ENCODE assay signal across 1 cellular context in genomic region chr6:26285143-26286134, GRCh38.
TF ChIP-seq lines count a peak whose summit lies in the region.

No MANE protein-coding gene starts in this region.

TF ChIP-seq in HepG2, 621 proteins besides CTCF, POLR2A, EP300 and RAD21 (continued from another document and continues in another):
- TF ChIP-seq, protein P1, sequence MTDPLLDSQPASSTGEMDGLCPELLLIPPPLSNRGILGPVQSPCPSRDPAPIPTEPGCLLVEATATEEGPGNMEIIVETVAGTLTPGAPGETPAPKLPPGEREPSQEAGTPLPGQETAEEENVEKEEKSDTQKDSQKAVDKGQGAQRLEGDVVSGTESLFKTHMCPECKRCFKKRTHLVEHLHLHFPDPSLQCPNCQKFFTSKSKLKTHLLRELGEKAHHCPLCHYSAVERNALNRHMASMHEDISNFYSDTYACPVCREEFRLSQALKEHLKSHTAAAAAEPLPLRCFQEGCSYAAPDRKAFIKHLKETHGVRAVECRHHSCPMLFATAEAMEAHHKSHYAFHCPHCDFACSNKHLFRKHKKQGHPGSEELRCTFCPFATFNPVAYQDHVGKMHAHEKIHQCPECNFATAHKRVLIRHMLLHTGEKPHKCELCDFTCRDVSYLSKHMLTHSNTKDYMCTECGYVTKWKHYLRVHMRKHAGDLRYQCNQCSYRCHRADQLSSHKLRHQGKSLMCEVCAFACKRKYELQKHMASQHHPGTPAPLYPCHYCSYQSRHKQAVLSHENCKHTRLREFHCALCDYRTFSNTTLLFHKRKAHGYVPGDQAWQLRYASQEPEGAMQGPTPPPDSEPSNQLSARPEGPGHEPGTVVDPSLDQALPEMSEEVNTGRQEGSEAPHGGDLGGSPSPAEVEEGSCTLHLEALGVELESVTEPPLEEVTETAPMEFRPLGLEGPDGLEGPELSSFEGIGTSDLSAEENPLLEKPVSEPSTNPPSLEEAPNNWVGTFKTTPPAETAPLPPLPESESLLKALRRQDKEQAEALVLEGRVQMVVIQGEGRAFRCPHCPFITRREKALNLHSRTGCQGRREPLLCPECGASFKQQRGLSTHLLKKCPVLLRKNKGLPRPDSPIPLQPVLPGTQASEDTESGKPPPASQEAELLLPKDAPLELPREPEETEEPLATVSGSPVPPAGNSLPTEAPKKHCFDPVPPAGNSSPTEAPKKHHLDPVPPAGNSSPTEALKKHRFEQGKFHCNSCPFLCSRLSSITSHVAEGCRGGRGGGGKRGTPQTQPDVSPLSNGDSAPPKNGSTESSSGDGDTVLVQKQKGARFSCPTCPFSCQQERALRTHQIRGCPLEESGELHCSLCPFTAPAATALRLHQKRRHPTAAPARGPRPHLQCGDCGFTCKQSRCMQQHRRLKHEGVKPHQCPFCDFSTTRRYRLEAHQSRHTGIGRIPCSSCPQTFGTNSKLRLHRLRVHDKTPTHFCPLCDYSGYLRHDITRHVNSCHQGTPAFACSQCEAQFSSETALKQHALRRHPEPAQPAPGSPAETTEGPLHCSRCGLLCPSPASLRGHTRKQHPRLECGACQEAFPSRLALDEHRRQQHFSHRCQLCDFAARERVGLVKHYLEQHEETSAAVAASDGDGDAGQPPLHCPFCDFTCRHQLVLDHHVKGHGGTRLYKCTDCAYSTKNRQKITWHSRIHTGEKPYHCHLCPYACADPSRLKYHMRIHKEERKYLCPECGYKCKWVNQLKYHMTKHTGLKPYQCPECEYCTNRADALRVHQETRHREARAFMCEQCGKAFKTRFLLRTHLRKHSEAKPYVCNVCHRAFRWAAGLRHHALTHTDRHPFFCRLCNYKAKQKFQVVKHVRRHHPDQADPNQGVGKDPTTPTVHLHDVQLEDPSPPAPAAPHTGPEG (CRISPR knock-in tag; IDR thresholded peaks at IDR 0.05), result 0 out of 2 replicates have a peak, but pooled peaks have one; percentile 33
- TF ChIP-seq ARNT (IDR thresholded peaks at IDR 0.05) (no peak), ZNF232 (CRISPR knock-in tag; IDR thresholded peaks at IDR 0.05; ENCODE audit: borderline replicate concordance) (0 out of 2 replicates have a peak, but pooled peaks have one; percentile 71), SALL1 (CRISPR knock-in tag; IDR thresholded peaks at IDR 0.05) (peak; percentile 94), GPN1 (CRISPR knock-in tag; IDR thresholded peaks at IDR 0.05; ENCODE audit: borderline replicate concordance) (no peak), ZNF124 (CRISPR knock-in tag; IDR thresholded peaks at IDR 0.05) (no peak; the same call in 1 of the 2 replicates), TFAP4 (IDR thresholded peaks at IDR 0.05; ENCODE audit: borderline replicate concordance, low read depth) (no peak), RNF219 (CRISPR knock-in tag; IDR thresholded peaks at IDR 0.05) (peak; percentile 98), ETV6 (CRISPR knock-in tag; conservative IDR thresholded peaks at IDR 0.05) (0 out of 2 replicates have a peak, but pooled peaks have one; percentile 39), ZNF543 (CRISPR knock-in tag; IDR thresholded peaks at IDR 0.05) (peak; percentile 79), MAFF (IDR thresholded peaks at IDR 0.05; ENCODE audit: low read depth, low read length) (no peak), ZFP82 (CRISPR knock-in tag; IDR thresholded peaks at IDR 0.05; ENCODE audit: borderline replicate concordance) (peak; percentile 56; the same call in 1 of the 2 replicates), REXO4 (CRISPR knock-in tag; IDR thresholded peaks at IDR 0.05; ENCODE audit: borderline replicate concordance) (no peak), ZNF557 (CRISPR knock-in tag; IDR thresholded peaks at IDR 0.05) (peak; percentile 97), HNRNPH1 (optimal IDR thresholded peaks at IDR 0.05; ENCODE audit: low read depth, low read length) (no peak), ATF7-NPFF (CRISPR knock-in tag; IDR thresholded peaks at IDR 0.05; ENCODE audit: low read depth) (no peak), ZNF260 (CRISPR knock-in tag; IDR thresholded peaks at IDR 0.05; ENCODE audit: borderline replicate concordance, low read depth) (no peak), ZNF180 (CRISPR knock-in tag; IDR thresholded peaks at IDR 0.05; ENCODE audit: borderline replicate concordance, low read depth) (no peak; the same call in 1 of the 2 replicates), ZNF337 (CRISPR knock-in tag; IDR thresholded peaks at IDR 0.05; ENCODE audit: borderline replicate concordance, low read depth) (peak; percentile 67), TFDP2 (CRISPR knock-in tag; IDR thresholded peaks at IDR 0.05) (peak; percentile 77), MLLT10 (CRISPR knock-in tag; IDR thresholded peaks at IDR 0.05) (no peak), FOXM1 (CRISPR knock-in tag; IDR thresholded peaks at IDR 0.05) (no peak), MXI1 (IDR thresholded peaks at IDR 0.05; ENCODE audit: borderline replicate concordance, low read depth, low read length) (no peak), ETS1 (CRISPR knock-in tag; IDR thresholded peaks at IDR 0.05) (0 out of 2 replicates have a peak, but pooled peaks have one; percentile 31), EED (CRISPR knock-in tag; IDR thresholded peaks at IDR 0.05) (peak; percentile 94), ERF (CRISPR knock-in tag; IDR thresholded peaks at IDR 0.05) (peak; percentile 74)
- TF ChIP-seq, protein P2, sequence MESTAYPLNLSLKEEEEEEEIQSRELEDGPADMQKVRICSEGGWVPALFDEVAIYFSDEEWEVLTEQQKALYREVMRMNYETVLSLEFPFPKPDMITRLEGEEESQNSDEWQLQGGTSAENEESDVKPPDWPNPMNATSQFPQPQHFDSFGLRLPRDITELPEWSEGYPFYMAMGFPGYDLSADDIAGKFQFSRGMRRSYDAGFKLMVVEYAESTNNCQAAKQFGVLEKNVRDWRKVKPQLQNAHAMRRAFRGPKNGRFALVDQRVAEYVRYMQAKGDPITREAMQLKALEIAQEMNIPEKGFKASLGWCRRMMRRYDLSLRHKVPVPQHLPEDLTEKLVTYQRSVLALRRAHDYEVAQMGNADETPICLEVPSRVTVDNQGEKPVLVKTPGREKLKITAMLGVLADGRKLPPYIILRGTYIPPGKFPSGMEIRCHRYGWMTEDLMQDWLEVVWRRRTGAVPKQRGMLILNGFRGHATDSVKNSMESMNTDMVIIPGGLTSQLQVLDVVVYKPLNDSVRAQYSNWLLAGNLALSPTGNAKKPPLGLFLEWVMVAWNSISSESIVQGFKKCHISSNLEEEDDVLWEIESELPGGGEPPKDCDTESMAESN (CRISPR knock-in tag; conservative IDR thresholded peaks at IDR 0.05), result peak; percentile 44; the same call in 1 of the 2 replicates
- TF ChIP-seq, protein P3, sequence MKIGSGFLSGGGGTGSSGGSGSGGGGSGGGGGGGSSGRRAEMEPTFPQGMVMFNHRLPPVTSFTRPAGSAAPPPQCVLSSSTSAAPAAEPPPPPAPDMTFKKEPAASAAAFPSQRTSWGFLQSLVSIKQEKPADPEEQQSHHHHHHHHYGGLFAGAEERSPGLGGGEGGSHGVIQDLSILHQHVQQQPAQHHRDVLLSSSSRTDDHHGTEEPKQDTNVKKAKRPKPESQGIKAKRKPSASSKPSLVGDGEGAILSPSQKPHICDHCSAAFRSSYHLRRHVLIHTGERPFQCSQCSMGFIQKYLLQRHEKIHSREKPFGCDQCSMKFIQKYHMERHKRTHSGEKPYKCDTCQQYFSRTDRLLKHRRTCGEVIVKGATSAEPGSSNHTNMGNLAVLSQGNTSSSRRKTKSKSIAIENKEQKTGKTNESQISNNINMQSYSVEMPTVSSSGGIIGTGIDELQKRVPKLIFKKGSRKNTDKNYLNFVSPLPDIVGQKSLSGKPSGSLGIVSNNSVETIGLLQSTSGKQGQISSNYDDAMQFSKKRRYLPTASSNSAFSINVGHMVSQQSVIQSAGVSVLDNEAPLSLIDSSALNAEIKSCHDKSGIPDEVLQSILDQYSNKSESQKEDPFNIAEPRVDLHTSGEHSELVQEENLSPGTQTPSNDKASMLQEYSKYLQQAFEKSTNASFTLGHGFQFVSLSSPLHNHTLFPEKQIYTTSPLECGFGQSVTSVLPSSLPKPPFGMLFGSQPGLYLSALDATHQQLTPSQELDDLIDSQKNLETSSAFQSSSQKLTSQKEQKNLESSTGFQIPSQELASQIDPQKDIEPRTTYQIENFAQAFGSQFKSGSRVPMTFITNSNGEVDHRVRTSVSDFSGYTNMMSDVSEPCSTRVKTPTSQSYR (CRISPR knock-in tag; IDR thresholded peaks at IDR 0.05; ENCODE audit: borderline replicate concordance), result 0 out of 2 replicates have a peak, but pooled peaks have one; percentile 29
- TF ChIP-seq, protein P4, sequence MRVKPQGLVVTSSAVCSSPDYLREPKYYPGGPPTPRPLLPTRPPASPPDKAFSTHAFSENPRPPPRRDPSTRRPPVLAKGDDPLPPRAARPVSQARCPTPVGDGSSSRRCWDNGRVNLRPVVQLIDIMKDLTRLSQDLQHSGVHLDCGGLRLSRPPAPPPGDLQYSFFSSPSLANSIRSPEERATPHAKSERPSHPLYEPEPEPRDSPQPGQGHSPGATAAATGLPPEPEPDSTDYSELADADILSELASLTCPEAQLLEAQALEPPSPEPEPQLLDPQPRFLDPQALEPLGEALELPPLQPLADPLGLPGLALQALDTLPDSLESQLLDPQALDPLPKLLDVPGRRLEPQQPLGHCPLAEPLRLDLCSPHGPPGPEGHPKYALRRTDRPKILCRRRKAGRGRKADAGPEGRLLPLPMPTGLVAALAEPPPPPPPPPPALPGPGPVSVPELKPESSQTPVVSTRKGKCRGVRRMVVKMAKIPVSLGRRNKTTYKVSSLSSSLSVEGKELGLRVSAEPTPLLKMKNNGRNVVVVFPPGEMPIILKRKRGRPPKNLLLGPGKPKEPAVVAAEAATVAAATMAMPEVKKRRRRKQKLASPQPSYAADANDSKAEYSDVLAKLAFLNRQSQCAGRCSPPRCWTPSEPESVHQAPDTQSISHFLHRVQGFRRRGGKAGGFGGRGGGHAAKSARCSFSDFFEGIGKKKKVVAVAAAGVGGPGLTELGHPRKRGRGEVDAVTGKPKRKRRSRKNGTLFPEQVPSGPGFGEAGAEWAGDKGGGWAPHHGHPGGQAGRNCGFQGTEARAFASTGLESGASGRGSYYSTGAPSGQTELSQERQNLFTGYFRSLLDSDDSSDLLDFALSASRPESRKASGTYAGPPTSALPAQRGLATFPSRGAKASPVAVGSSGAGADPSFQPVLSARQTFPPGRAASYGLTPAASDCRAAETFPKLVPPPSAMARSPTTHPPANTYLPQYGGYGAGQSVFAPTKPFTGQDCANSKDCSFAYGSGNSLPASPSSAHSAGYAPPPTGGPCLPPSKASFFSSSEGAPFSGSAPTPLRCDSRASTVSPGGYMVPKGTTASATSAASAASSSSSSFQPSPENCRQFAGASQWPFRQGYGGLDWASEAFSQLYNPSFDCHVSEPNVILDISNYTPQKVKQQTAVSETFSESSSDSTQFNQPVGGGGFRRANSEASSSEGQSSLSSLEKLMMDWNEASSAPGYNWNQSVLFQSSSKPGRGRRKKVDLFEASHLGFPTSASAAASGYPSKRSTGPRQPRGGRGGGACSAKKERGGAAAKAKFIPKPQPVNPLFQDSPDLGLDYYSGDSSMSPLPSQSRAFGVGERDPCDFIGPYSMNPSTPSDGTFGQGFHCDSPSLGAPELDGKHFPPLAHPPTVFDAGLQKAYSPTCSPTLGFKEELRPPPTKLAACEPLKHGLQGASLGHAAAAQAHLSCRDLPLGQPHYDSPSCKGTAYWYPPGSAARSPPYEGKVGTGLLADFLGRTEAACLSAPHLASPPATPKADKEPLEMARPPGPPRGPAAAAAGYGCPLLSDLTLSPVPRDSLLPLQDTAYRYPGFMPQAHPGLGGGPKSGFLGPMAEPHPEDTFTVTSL (CRISPR knock-in tag; IDR thresholded peaks at IDR 0.05; ENCODE audit: borderline replicate concordance), result 0 out of 2 replicates have a peak, but pooled peaks have one; percentile 68
- TF ChIP-seq, protein P5, sequence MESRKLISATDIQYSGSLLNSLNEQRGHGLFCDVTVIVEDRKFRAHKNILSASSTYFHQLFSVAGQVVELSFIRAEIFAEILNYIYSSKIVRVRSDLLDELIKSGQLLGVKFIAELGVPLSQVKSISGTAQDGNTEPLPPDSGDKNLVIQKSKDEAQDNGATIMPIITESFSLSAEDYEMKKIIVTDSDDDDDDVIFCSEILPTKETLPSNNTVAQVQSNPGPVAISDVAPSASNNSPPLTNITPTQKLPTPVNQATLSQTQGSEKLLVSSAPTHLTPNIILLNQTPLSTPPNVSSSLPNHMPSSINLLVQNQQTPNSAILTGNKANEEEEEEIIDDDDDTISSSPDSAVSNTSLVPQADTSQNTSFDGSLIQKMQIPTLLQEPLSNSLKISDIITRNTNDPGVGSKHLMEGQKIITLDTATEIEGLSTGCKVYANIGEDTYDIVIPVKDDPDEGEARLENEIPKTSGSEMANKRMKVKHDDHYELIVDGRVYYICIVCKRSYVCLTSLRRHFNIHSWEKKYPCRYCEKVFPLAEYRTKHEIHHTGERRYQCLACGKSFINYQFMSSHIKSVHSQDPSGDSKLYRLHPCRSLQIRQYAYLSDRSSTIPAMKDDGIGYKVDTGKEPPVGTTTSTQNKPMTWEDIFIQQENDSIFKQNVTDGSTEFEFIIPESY (CRISPR knock-in tag; IDR thresholded peaks at IDR 0.05), result no peak
